In the genomic region with DNA sequence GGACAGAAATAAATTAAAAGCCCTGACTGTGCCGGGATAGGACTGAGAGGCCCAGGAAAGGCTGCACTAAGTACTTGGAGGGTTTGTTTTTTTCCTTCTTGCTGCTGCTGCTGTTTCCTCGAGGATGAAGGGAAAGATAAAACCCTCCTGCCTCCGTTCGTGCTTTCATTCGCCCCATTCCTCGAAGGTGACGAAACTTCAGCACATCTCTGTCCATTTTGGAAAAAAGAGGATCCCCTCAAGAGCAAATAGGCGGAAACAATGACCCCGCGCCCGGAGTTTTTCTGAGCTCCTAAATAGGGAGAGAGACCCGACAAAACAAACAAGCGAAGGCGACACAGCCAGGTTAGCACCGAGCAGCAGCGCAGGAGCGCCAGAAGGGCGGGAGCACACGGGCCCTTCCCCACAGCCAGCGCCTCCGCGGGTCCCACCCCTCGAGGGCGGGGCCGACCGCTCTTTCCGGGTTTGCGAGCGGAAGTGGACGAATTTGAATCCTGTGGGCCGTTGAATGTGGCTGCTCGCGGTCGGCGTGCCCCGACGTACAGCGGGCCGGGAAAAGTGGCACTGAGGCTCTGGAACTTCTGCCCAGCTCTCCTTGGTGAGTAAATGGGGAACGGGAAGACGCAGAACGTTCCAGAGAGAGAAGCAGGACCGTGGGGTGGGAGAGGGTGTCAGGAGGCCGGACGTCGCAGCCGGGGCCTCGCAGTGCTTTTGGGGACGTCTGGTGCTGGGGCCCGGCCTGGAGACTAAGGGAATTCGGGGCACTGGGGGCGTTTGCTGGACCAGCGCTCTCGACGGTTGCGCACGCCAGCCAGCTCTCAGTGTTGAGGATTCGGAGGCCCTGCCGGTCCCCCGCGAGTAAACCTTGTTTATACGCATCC, we compare ENCODE assay signal across 1 cellular context.
TF ChIP-seq lines count a peak whose summit lies in the region.

A gene with protein sequence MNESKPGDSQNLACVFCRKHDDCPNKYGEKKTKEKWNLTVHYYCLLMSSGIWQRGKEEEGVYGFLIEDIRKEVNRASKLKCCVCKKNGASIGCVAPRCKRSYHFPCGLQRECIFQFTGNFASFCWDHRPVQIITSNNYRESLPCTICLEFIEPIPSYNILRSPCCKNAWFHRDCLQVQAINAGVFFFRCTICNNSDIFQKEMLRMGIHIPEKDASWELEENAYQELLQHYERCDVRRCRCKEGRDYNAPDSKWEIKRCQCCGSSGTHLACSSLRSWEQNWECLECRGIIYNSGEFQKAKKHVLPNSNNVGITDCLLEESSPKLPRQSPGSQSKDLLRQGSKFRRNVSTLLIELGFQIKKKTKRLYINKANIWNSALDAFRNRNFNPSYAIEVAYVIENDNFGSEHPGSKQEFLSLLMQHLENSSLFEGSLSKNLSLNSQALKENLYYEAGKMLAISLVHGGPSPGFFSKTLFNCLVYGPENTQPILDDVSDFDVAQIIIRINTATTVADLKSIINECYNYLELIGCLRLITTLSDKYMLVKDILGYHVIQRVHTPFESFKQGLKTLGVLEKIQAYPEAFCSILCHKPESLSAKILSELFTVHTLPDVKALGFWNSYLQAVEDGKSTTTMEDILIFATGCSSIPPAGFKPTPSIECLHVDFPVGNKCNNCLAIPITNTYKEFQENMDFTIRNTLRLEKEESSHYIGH (plus strand): TSS at position 484 of the 881 bp plus-strand sequence. CDS start 21,922 bp downstream, outside the sequence.

TF ChIP-seq in HepG2, 621 proteins besides CTCF, POLR2A, EP300 and RAD21 (continued from another document and continues in another):
- TF ChIP-seq CCDC6 (CRISPR knock-in tag; IDR thresholded peaks at IDR 0.05) (peak; percentile 99), FOXO1 (CRISPR knock-in tag; IDR thresholded peaks at IDR 0.05) (peak; percentile 83), SPEN (CRISPR knock-in tag; IDR thresholded peaks at IDR 0.05; ENCODE audit: low read depth) (peak; percentile 99), ZNF770 (CRISPR knock-in tag; IDR thresholded peaks at IDR 0.05) (peak; percentile 80), POGZ (CRISPR knock-in tag; IDR thresholded peaks at IDR 0.05) (peak; percentile 100), ZNF546 (CRISPR knock-in tag; conservative IDR thresholded peaks at IDR 0.05) (peak; percentile 84; the same call in 1 of the 2 replicates), ASH2L (IDR thresholded peaks at IDR 0.05; ENCODE audit: insufficient read length, low read depth, low read length) (peak; percentile 100), ZNF224 (CRISPR knock-in tag; IDR thresholded peaks at IDR 0.05) (peak; percentile 94), ZNF672 (CRISPR knock-in tag; IDR thresholded peaks at IDR 0.05) (no peak), BRF2 (CRISPR knock-in tag; IDR thresholded peaks at IDR 0.05) (peak; percentile 96), ZNF660 (CRISPR knock-in tag; IDR thresholded peaks at IDR 0.05; ENCODE audit: borderline replicate concordance, low read depth) (no peak), ZSCAN9 (CRISPR knock-in tag; IDR thresholded peaks at IDR 0.05; ENCODE audit: borderline replicate concordance) (peak; percentile 86), HDAC6 (IDR thresholded peaks at IDR 0.05; ENCODE audit: low read depth, low read length) (no peak), ZNF512 (CRISPR knock-in tag; IDR thresholded peaks at IDR 0.05) (peak; percentile 91; the same call in 1 of the 2 replicates), EZH2 (conservative IDR thresholded peaks at IDR 0.05; ENCODE audit: low read depth, low read length) (no peak; the same call in 1 of the 2 replicates), ZNF768 (CRISPR knock-in tag; IDR thresholded peaks at IDR 0.05) (peak; percentile 89), ZSCAN12 (CRISPR knock-in tag; IDR thresholded peaks at IDR 0.05) (peak; percentile 89), HOXA7 (CRISPR knock-in tag; IDR thresholded peaks at IDR 0.05) (peak; percentile 96; the same call in 1 of the 2 replicates), ZFP41 (CRISPR knock-in tag; IDR thresholded peaks at IDR 0.05; ENCODE audit: borderline replicate concordance) (peak; percentile 97), CEBPB (IDR thresholded peaks at IDR 0.05; ENCODE audit: borderline replicate concordance, low read depth, low read length) (peak; percentile 37; the same call in 1 of the 2 replicates), RFXAP (CRISPR knock-in tag; IDR thresholded peaks at IDR 0.05; ENCODE audit: borderline replicate concordance) (peak; percentile 93), NFIB (CRISPR knock-in tag; IDR thresholded peaks at IDR 0.05; ENCODE audit: borderline replicate concordance) (no peak), ZSCAN30 (CRISPR knock-in tag; IDR thresholded peaks at IDR 0.05) (no peak), ZNF282 (IDR thresholded peaks at IDR 0.05; ENCODE audit: partially characterized antibody) (no peak), ZNF7 (CRISPR knock-in tag; IDR thresholded peaks at IDR 0.05) (peak; percentile 16), DMAP1 (CRISPR knock-in tag; IDR thresholded peaks at IDR 0.05) (peak; percentile 100), SIX4 (CRISPR knock-in tag; IDR thresholded peaks at IDR 0.05) (0 out of 2 replicates have a peak, but pooled peaks have one; percentile 39), ZNF367 (CRISPR knock-in tag; IDR thresholded peaks at IDR 0.05; ENCODE audit: borderline replicate concordance) (peak; percentile 88; the same call in 1 of the 2 replicates), TCF7 (IDR thresholded peaks at IDR 0.05; ENCODE audit: low read depth) (no peak), U2AF2 (IDR thresholded peaks at IDR 0.05; ENCODE audit: low read depth, low read length) (no peak), MAFK (conservative IDR thresholded peaks at IDR 0.05 in 1 of 2, IDR thresholded peaks at IDR 0.05 in 1 of 2; ENCODE audit: low read length in 2 of 2) (no peak), MED1 (CRISPR knock-in tag; IDR thresholded peaks at IDR 0.05) (peak; percentile 88), GABPA (IDR thresholded peaks at IDR 0.05; ENCODE audit: low read depth, low read length) (peak; percentile 87), GABPA (CRISPR knock-in tag; IDR thresholded peaks at IDR 0.05; ENCODE audit: low read depth) (peak; percentile 99), GATAD1 (CRISPR knock-in tag; IDR thresholded peaks at IDR 0.05) (peak; percentile 94), ZNF225 (CRISPR knock-in tag; IDR thresholded peaks at IDR 0.05) (peak; percentile 99)
- TF ChIP-seq, protein P1, sequence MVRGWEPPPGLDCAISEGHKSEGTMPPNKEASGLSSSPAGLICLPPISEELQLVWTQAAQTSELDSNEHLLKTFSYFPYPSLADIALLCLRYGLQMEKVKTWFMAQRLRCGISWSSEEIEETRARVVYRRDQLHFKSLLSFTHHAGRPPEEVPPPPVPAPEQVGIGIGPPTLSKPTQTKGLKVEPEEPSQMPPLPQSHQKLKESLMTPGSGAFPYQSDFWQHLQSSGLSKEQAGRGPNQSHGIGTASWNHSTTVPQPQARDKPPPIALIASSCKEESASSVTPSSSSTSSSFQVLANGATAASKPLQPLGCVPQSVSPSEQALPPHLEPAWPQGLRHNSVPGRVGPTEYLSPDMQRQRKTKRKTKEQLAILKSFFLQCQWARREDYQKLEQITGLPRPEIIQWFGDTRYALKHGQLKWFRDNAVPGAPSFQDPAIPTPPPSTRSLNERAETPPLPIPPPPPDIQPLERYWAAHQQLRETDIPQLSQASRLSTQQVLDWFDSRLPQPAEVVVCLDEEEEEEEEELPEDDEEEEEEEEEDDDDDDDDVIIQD (CRISPR knock-in tag; IDR thresholded peaks at IDR 0.05; ENCODE audit: low read depth), result peak; percentile 99
- TF ChIP-seq, protein P2, sequence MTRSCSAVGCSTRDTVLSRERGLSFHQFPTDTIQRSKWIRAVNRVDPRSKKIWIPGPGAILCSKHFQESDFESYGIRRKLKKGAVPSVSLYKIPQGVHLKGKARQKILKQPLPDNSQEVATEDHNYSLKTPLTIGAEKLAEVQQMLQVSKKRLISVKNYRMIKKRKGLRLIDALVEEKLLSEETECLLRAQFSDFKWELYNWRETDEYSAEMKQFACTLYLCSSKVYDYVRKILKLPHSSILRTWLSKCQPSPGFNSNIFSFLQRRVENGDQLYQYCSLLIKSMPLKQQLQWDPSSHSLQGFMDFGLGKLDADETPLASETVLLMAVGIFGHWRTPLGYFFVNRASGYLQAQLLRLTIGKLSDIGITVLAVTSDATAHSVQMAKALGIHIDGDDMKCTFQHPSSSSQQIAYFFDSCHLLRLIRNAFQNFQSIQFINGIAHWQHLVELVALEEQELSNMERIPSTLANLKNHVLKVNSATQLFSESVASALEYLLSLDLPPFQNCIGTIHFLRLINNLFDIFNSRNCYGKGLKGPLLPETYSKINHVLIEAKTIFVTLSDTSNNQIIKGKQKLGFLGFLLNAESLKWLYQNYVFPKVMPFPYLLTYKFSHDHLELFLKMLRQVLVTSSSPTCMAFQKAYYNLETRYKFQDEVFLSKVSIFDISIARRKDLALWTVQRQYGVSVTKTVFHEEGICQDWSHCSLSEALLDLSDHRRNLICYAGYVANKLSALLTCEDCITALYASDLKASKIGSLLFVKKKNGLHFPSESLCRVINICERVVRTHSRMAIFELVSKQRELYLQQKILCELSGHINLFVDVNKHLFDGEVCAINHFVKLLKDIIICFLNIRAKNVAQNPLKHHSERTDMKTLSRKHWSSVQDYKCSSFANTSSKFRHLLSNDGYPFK (CRISPR knock-in tag; IDR thresholded peaks at IDR 0.05; ENCODE audit: borderline replicate concordance), result peak; percentile 95
- TF ChIP-seq, protein P3, sequence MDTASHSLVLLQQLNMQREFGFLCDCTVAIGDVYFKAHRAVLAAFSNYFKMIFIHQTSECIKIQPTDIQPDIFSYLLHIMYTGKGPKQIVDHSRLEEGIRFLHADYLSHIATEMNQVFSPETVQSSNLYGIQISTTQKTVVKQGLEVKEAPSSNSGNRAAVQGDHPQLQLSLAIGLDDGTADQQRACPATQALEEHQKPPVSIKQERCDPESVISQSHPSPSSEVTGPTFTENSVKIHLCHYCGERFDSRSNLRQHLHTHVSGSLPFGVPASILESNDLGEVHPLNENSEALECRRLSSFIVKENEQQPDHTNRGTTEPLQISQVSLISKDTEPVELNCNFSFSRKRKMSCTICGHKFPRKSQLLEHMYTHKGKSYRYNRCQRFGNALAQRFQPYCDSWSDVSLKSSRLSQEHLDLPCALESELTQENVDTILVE (CRISPR knock-in tag; IDR thresholded peaks at IDR 0.05), result peak; percentile 97
- TF ChIP-seq, protein P4, sequence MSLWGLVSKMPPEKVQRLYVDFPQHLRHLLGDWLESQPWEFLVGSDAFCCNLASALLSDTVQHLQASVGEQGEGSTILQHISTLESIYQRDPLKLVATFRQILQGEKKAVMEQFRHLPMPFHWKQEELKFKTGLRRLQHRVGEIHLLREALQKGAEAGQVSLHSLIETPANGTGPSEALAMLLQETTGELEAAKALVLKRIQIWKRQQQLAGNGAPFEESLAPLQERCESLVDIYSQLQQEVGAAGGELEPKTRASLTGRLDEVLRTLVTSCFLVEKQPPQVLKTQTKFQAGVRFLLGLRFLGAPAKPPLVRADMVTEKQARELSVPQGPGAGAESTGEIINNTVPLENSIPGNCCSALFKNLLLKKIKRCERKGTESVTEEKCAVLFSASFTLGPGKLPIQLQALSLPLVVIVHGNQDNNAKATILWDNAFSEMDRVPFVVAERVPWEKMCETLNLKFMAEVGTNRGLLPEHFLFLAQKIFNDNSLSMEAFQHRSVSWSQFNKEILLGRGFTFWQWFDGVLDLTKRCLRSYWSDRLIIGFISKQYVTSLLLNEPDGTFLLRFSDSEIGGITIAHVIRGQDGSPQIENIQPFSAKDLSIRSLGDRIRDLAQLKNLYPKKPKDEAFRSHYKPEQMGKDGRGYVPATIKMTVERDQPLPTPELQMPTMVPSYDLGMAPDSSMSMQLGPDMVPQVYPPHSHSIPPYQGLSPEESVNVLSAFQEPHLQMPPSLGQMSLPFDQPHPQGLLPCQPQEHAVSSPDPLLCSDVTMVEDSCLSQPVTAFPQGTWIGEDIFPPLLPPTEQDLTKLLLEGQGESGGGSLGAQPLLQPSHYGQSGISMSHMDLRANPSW (CRISPR knock-in tag; IDR thresholded peaks at IDR 0.05; ENCODE audit: borderline replicate concordance), result peak; percentile 92; the same call in 1 of the 2 replicates
- TF ChIP-seq, protein P5, sequence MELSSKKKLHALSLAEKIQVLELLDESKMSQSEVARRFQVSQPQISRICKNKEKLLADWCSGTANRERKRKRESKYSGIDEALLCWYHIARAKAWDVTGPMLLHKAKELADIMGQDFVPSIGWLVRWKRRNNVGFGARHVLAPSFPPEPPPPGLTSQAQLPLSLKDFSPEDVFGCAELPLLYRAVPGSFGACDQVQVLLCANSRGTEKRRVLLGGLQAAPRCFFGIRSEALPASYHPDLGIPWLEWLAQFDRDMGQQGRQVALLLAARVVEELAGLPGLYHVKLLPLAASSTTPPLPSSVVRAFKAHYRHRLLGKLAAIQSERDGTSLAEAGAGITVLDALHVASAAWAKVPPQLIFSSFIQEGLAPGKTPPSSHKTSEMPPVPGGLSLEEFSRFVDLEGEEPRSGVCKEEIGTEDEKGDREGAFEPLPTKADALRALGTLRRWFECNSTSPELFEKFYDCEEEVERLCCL (CRISPR knock-in tag; IDR thresholded peaks at IDR 0.05; ENCODE audit: borderline replicate concordance), result peak; percentile 99
